In genomic region chr12:31405021-31405420, GRCh38 we compare ENCODE assay signal across 21 cellular contexts.
DNase-seq lines count a peak whose midpoint lies in the region; ATAC-seq, FAIRE-seq and TF ChIP-seq lines count a peak whose summit lies in the region.
"Had no signal": no experiment of that assay in that cellular context is flagged by ENCODE, and none has a peak within 500 bp of the region (broad histone marks: within the 10 kb centered on the region; RNA-seq: fewer than 3 reads in every experiment).

No MANE protein-coding gene starts in this region.

- TF ChIP-seq RAD21 in GM12878 (IDR thresholded peaks at IDR 0.05; ENCODE audit: insufficient read depth, low read depth, low read length) = no peak

- H3F3A ChIP-seq in DOHH2 (ENCODE audit: control insufficient read depth, insufficient read depth) = peaks cover 33% of the 10 kb centered on the region
- H3F3A ChIP-seq in OCI-LY1 (ENCODE audit: insufficient read depth, low read length) = no peaks in the 10 kb centered on the region

- RAD21 ChIA-PET in GM12878 (lab: Charles Lee; ENCODE audit: unreplicated experiment) = interaction anchor here (0.6 to 3.3 kb wide), 6 partner anchors 11 to 908 kb away, joined by 3 to 21 read pairs (median 10); no protein-coding TSS in a partner anchor

- H3K4me3 Mint-ChIP-seq in type B pancreatic cell = no peak overlapping the region
- H3K4me3 Mint-ChIP-seq: CD14-positive monocyte; CD4-positive, alpha-beta memory T cell had no signal

- DNase-seq in GM12878 (ENCODE audit: low read depth, low spot score) = no peak
- peak; percentile 16 for DNase-seq in type B pancreatic cell (ENCODE audit: extremely low spot score, unreplicated experiment)
- no peak for DNase-seq in epidermal melanocyte (ENCODE audit: insufficient read length, low spot score)
- DNase-seq: Calu3; CD4-positive, alpha-beta memory T cell; DMS79 treated with DMSO at 0.1 percent for 48 hours; EL; GM23248; HCEC 1CT; KBM-7 had no signal

- H3K36me3 ChIP-seq in DOHH2 (ENCODE audit: control insufficient read depth, low read length) (peaks cover 3% of the 10 kb centered on the region; the same call in 1 of the 2 replicates), OCI-LY1 (ENCODE audit: insufficient read depth, low read length) (no peaks in the 10 kb centered on the region), GM12878 (ENCODE audit: control insufficient read depth in 2 of 2, insufficient read depth in 2 of 2, low read length in 1 of 2) (peaks cover 0 to 4% of the 10 kb centered on the region in 2 experiments; a peak in 1 of 4 replicates)
- H3K36me3 ChIP-seq: BLaER1 had no signal

- peak overlapping the region; percentile 97 for H3K27ac ChIP-seq in DOHH2 (ENCODE audit: low read depth, low read length)
- peak overlapping the region; percentile 95 for H3K27ac ChIP-seq in OCI-LY1 (ENCODE audit: low read depth, low read length, poor library complexity, severe bottlenecking)
- peak overlapping the region; percentile 66 for H3K27ac ChIP-seq in GM12878 (ENCODE audit: control insufficient read depth, insufficient read depth)
- H3K27ac ChIP-seq: 22Rv1, BLaER1, GM23248 had no signal

- no peaks in the 10 kb centered on the region for H3K27me3 Mint-ChIP-seq in type B pancreatic cell
- H3K27me3 Mint-ChIP-seq: IgD-negative memory B cell had no signal

- POLR2A ChIA-PET in GM12878 (lab: Charles Lee) = interaction anchor here (0.6 kb wide), 3 partner anchors 234 to 1589 kb away, joined by 3 to 6 read pairs (median 5); no protein-coding TSS in a partner anchor

- SMC1A ChIA-PET in GM12878 (lab: Charles Lee; ENCODE audit: uncharacterized antibody, unreplicated experiment) = interaction anchor here (0.8 to 5.2 kb wide), 9 partner anchors 29 to 680 kb away, joined by 3 to 31 read pairs (median 4); no protein-coding TSS in a partner anchor

- TF ChIP-seq EP300 in GM12878 (IDR thresholded peaks at IDR 0.05; ENCODE audit: borderline replicate concordance in 1 of 2, control insufficient read depth in 1 of 2, low read depth in 2 of 2, low read length in 2 of 2) = no peak

- peak overlapping the region; percentile 76 for H3K4me2 ChIP-seq in DOHH2 (ENCODE audit: low read length)
- H3K4me2 ChIP-seq in OCI-LY1 (ENCODE audit: low read length) = no peak overlapping the region; the same call in 1 of the 2 replicates
- H3K4me2 ChIP-seq in GM12878 (ENCODE audit: control insufficient read depth, insufficient read depth) = no peak overlapping the region
- H3K4me2 ChIP-seq: A549, BLaER1 had no signal

- H3K79me2 ChIP-seq in DOHH2 (ENCODE audit: control insufficient read depth, low read length) (no peaks in the 10 kb centered on the region), OCI-LY1 (ENCODE audit: insufficient read depth, low read length) (no peaks in the 10 kb centered on the region), GM12878 (ENCODE audit: control insufficient read depth, insufficient read depth, low read length) (no peaks in the 10 kb centered on the region)

- no peak overlapping the region for H3K9ac ChIP-seq in OCI-LY1 (ENCODE audit: low read length)
- H3K9ac ChIP-seq in GM12878 (ENCODE audit: control insufficient read depth, insufficient read depth, low read length) = no peak overlapping the region
- H3K9ac ChIP-seq: BLaER1, GM23248 had no signal

- in situ Hi-C loops in GM12878 (cut with MboI) = loop anchor here (10.0 kb wide), 1 partner anchor 910 kb away; no protein-coding TSS in a partner anchor

- no peaks in the 10 kb centered on the region for H3K4me1 Mint-ChIP-seq in type B pancreatic cell (ENCODE audit: unreplicated experiment)

- intact Hi-C loops in GM12878 (cut with micrococcal nuclease; ENCODE audit: unreplicated experiment) = loop anchor here (5.0 to 10.0 kb wide), 4 partner anchors 62 to 660 kb away; no protein-coding TSS in a partner anchor

- FAIRE-seq in GM12878 (lab: Jason Lieb, UNC) = no peak
- FAIRE-seq: A549, GM12891, HepG2 had no signal

- no peaks in the 10 kb centered on the region for H3K27me3 ChIP-seq in DOHH2 (ENCODE audit: control insufficient read depth, low read length)
- H3K27me3 ChIP-seq in OCI-LY1 (ENCODE audit: insufficient read depth, low read length) = no peaks in the 10 kb centered on the region
- H3K27me3 ChIP-seq in GM12878 (replicated peaks in 1 of 2; ENCODE audit: control insufficient read depth in 2 of 2, insufficient read depth in 2 of 2, low read length in 1 of 2) = no peaks in the 10 kb centered on the region
- H3K27me3 ChIP-seq: BLaER1 had no signal

- H3K36me3 Mint-ChIP-seq in type B pancreatic cell = peaks cover 17% of the 10 kb centered on the region
- H3K36me3 Mint-ChIP-seq: CD14-positive monocyte; CD4-positive, alpha-beta memory T cell had no signal

- CTCF ChIA-PET in GM12878 (lab: Yijun Ruan, JAX) = interaction anchor here (0.8 to 5.6 kb wide), 9 partner anchors 11 to 252 kb away, joined by 3 to 54 read pairs (median 5); no protein-coding TSS in a partner anchor

- no peak overlapping the region for H2AFZ ChIP-seq in OCI-LY1 (ENCODE audit: low read length)
- H2AFZ ChIP-seq in GM12878 (ENCODE audit: control insufficient read depth, low read depth, low read length) = no peak overlapping the region
- H2AFZ ChIP-seq: GM23248 had no signal

- H3K4me1 ChIP-seq in DOHH2 (ENCODE audit: control insufficient read depth, low read length) (peaks cover 67% of the 10 kb centered on the region), OCI-LY1 (ENCODE audit: insufficient read depth, low read length, severe bottlenecking) (peaks cover 53% of the 10 kb centered on the region), GM12878 (ENCODE audit: control insufficient read depth, insufficient read depth, low read length) (peaks cover 40% of the 10 kb centered on the region)

- H4K20me1 ChIP-seq in DOHH2 (ENCODE audit: control insufficient read depth, insufficient read depth, low read depth, low read length) (no peaks in the 10 kb centered on the region), OCI-LY1 (ENCODE audit: insufficient read depth, low read length) (no peaks in the 10 kb centered on the region), GM12878 (ENCODE audit: control insufficient read depth, insufficient read depth) (no peaks in the 10 kb centered on the region)
- H4K20me1 ChIP-seq: BLaER1 had no signal

- H3K4me3 ChIP-seq in DOHH2 (ENCODE audit: low read length) (peak overlapping the region; percentile 65), OCI-LY1 (ENCODE audit: low read depth, low read length, poor library complexity, severe bottlenecking) (no peak overlapping the region), GM12878 (no peak overlapping the region)
- H3K4me3 ChIP-seq: A549, BLaER1, GM23248 had no signal

- TF ChIP-seq POLR2A in GM12878 (IDR thresholded peaks at IDR 0.05; ENCODE audit: low read depth, low read length) = no peak

- 95% methylated on average over 8 of the region's 8 CpGs for WGBS in GM12878 (ENCODE audit: insufficient coverage, insufficient replicate concordance, low lambda C conversion rate, missing lambda C conversion rate)

- no peak for TF ChIP-seq CTCF in DOHH2 (IDR thresholded peaks at IDR 0.05; ENCODE audit: low read depth, low read length, poor library complexity, severe bottlenecking)
- TF ChIP-seq CTCF in OCI-LY1 (IDR thresholded peaks at IDR 0.05; ENCODE audit: low read length) = no peak
- no peak for TF ChIP-seq CTCF in GM12878 (IDR thresholded peaks at IDR 0.05 in 2 of 3, conservative IDR thresholded peaks at IDR 0.05 in 1 of 3; ENCODE audit: control insufficient read depth in 2 of 3, extremely low read depth in 1 of 3, insufficient read depth in 1 of 3, low read depth in 3 of 3, low read length in 3 of 3)
- no peak for TF ChIP-seq CTCF in type B pancreatic cell (conservative IDR thresholded peaks at IDR 0.05)

- H3K9me3 ChIP-seq in DOHH2 (ENCODE audit: control insufficient read depth, insufficient read depth, low read length) (no peaks in the 10 kb centered on the region), OCI-LY1 (ENCODE audit: low read length) (no peaks in the 10 kb centered on the region), GM12878 (replicated peaks; ENCODE audit: control insufficient read depth, insufficient read depth, low read length) (no peaks in the 10 kb centered on the region)
- H3K9me3 ChIP-seq: A549, BLaER1 had no signal

- ATAC-seq in GM12878 (no peak), GM18867 (IDR thresholded peaks at IDR 0.05; ENCODE audit: unreplicated experiment) (no peak), HG02763 (IDR thresholded peaks at IDR 0.05; ENCODE audit: unreplicated experiment) (no peak)
- ATAC-seq: A549, HepG2 had no signal

- no peak overlapping the region for H3K27ac Mint-ChIP-seq in type B pancreatic cell
- H3K27ac Mint-ChIP-seq: CD14-positive monocyte; CD4-positive, alpha-beta memory T cell had no signal

- BruUV-seq in GM12878 (replicated peaks; lab: Mats Ljungman, UMichigan) = no TSS peak

- H3K9me2 ChIP-seq in DOHH2 (replicated peaks; ENCODE audit: control insufficient read depth, low read length) (no peaks in the 10 kb centered on the region), OCI-LY1 (ENCODE audit: low read depth, low read length) (no peaks in the 10 kb centered on the region)

- no peaks in the 10 kb centered on the region for H3K9me3 Mint-ChIP-seq in type B pancreatic cell
- H3K9me3 Mint-ChIP-seq: CD4-positive, alpha-beta memory T cell had no signal

TF ChIP-seq in GM12878, 131 proteins besides CTCF, POLR2A, EP300 and RAD21 (continues in another document):
- TF ChIP-seq GATAD2B (conservative IDR thresholded peaks at IDR 0.05; ENCODE audit: low read depth) (no peak), MYC (IDR thresholded peaks at IDR 0.05; ENCODE audit: insufficient read depth, insufficient read length, insufficient replicate concordance, low read length, severe bottlenecking) (no peak), HDAC2 (IDR thresholded peaks at IDR 0.05) (no peak), MLLT1 (IDR thresholded peaks at IDR 0.05) (no peak), NBN (IDR thresholded peaks at IDR 0.05) (no peak), CHD4 (IDR thresholded peaks at IDR 0.05) (no peak), MEF2A (IDR thresholded peaks at IDR 0.05; ENCODE audit: insufficient read depth, low read depth, low read length) (no peak), NFXL1 (IDR thresholded peaks at IDR 0.05; ENCODE audit: borderline replicate concordance) (no peak), RCOR1 (conservative IDR thresholded peaks at IDR 0.05; ENCODE audit: low read depth, low read length) (no peak), CBX5 (IDR thresholded peaks at IDR 0.05; ENCODE audit: low read depth) (no peak), FOS (IDR thresholded peaks at IDR 0.05; ENCODE audit: borderline replicate concordance, extremely low read depth, insufficient read length) (no peak)
